ENCODE assay signal across 21 cellular contexts in genomic region chr14:37796703-37797416, GRCh38.
DNase-seq lines count a peak whose midpoint lies in the region; ATAC-seq, FAIRE-seq and TF ChIP-seq lines count a peak whose summit lies in the region.
"Had no signal": no experiment of that assay in that cellular context is flagged by ENCODE, and none has a peak within 500 bp of the region (broad histone marks: within the 10 kb centered on the region; RNA-seq: fewer than 3 reads in every experiment).

No MANE protein-coding gene starts in this region.

- H3K4me1 Mint-ChIP-seq in type B pancreatic cell (ENCODE audit: unreplicated experiment) = no peaks in the 10 kb centered on the region
- H3K4me1 Mint-ChIP-seq in stimulated activated memory B cell treated with anti-CD40 and anti-IgM and Interleukin-4, amounts not matched to agents 10 μg/mL and 1 μg/mL and 100 μg/mL, for 72 hours = no peaks in the 10 kb centered on the region
- H3K4me1 Mint-ChIP-seq: B cell had no signal

- intact Hi-C loops in HepG2 (cut with micrococcal nuclease; ENCODE audit: unreplicated experiment) = no loop called here
- intact Hi-C loops in right lobe of liver (cut with DNase I) = no loop called here
- intact Hi-C loops in left colon (cut with DNase I, micrococcal nuclease) = no loop called here
- intact Hi-C loops in tibial artery (cut with DNase I; ENCODE audit: low total_unique reads) = no loop called here

- H3K9me3 ChIP-seq in HepG2 (ENCODE audit: low read length) = no peaks in the 10 kb centered on the region
- H3K9me3 ChIP-seq in right lobe of liver = no peaks in the 10 kb centered on the region
- H3K9me3 ChIP-seq in tibial artery = no peaks in the 10 kb centered on the region
- H3K9me3 ChIP-seq: A549; BLaER1 treated with 17β-estradiol and CSF1 and Interleukin-3, amounts not matched to agents 10 nM and 100 nM; Caco-2 had no signal

- CTCF ChIA-PET in HepG2 (lab: Yijun Ruan, JAX; ENCODE audit: low intra/inter-chr PET ratio, low total read pairs) = no interaction called here

- H3K27me3 Mint-ChIP-seq in type B pancreatic cell = no peaks in the 10 kb centered on the region
- no peaks in the 10 kb centered on the region for H3K27me3 Mint-ChIP-seq in stimulated activated memory B cell treated with anti-CD40 and anti-IgM and Interleukin-4, amounts not matched to agents 10 μg/mL and 1 μg/mL and 100 μg/mL, for 72 hours
- H3K27me3 Mint-ChIP-seq: B cell; CD4-positive, alpha-beta T cell had no signal

- no peak for TF ChIP-seq POLR2A in HepG2 (IDR thresholded peaks at IDR 0.05; ENCODE audit: insufficient read depth in 1 of 2, low read depth in 2 of 2, low read length in 2 of 2)
- TF ChIP-seq POLR2A in right lobe of liver (IDR thresholded peaks at IDR 0.05) = no peak

- peak; percentile 74 for ATAC-seq in HepG2
- no peak for ATAC-seq in right lobe of liver
- peak; percentile 41 for ATAC-seq in left colon
- no peak for ATAC-seq in HG03457 (IDR thresholded peaks at IDR 0.05; ENCODE audit: unreplicated experiment)
- ATAC-seq in stimulated activated memory B cell treated with anti-CD40 and anti-IgM and Interleukin-4, amounts not matched to agents 10 μg/mL and 1 μg/mL and 100 μg/mL, for 72 hours = no peak
- ATAC-seq: A549; CD8-positive, alpha-beta T cell had no signal

- TF ChIP-seq RAD21 in HepG2 (CRISPR knock-in tag; IDR thresholded peaks at IDR 0.05) = no peak

- H3K4me2 ChIP-seq in HepG2 (ENCODE audit: low read depth, low read length) = no peak overlapping the region
- H3K4me2 ChIP-seq: A549; BLaER1 treated with 17β-estradiol and CSF1 and Interleukin-3, amounts not matched to agents 10 nM and 100 nM had no signal

- BruUV-seq in HepG2 (replicated peaks; lab: Mats Ljungman, UMichigan) = no TSS peak

- no peaks in the 10 kb centered on the region for H4K20me1 ChIP-seq in HepG2 (ENCODE audit: insufficient read depth, low read length)
- H4K20me1 ChIP-seq: BLaER1 treated with 17β-estradiol and CSF1 and Interleukin-3, amounts not matched to agents 10 nM and 100 nM had no signal

- no peak for FAIRE-seq in HepG2 (lab: Jason Lieb, UNC)
- FAIRE-seq: A549, GM12891, GM19239 had no signal

- H3K27ac Mint-ChIP-seq in type B pancreatic cell = peak overlapping the region; percentile 79
- H3K27ac Mint-ChIP-seq in stimulated activated memory B cell treated with anti-CD40 and anti-IgM and Interleukin-4, amounts not matched to agents 10 μg/mL and 1 μg/mL and 100 μg/mL, for 72 hours = no peak overlapping the region
- H3K27ac Mint-ChIP-seq: B cell; CD4-positive, alpha-beta T cell; CD8-positive, alpha-beta T cell had no signal

- H3K9me3 Mint-ChIP-seq in type B pancreatic cell = no peaks in the 10 kb centered on the region
- peaks cover 3% of the 10 kb centered on the region for H3K9me3 Mint-ChIP-seq in stimulated activated memory B cell treated with anti-CD40 and anti-IgM and Interleukin-4, amounts not matched to agents 10 μg/mL and 1 μg/mL and 100 μg/mL, for 72 hours
- H3K9me3 Mint-ChIP-seq: CD8-positive, alpha-beta T cell had no signal

- H3K79me2 ChIP-seq in HepG2 (ENCODE audit: insufficient read depth, low read length) = no peaks in the 10 kb centered on the region

- H3K36me3 ChIP-seq in HepG2 (replicated peaks in 1 of 2; ENCODE audit: control insufficient read depth in 1 of 2, insufficient read depth in 2 of 2, low read length in 2 of 2) = no peaks in the 10 kb centered on the region
- H3K36me3 ChIP-seq in right lobe of liver = no peaks in the 10 kb centered on the region
- no peaks in the 10 kb centered on the region for H3K36me3 ChIP-seq in tibial artery
- H3K36me3 ChIP-seq: BLaER1 treated with 17β-estradiol and CSF1 and Interleukin-3, amounts not matched to agents 10 nM and 100 nM had no signal

- TF ChIP-seq CTCF in HepG2 (CRISPR knock-in tag; IDR thresholded peaks at IDR 0.05) = no peak
- TF ChIP-seq CTCF in right lobe of liver (IDR thresholded peaks at IDR 0.05) = no peak
- TF ChIP-seq CTCF in type B pancreatic cell (conservative IDR thresholded peaks at IDR 0.05) = no peak
- no peak for TF ChIP-seq CTCF in tibial artery (IDR thresholded peaks at IDR 0.05)

- no peak overlapping the region for H2AFZ ChIP-seq in HepG2 (ENCODE audit: low read length)

- POLR2A ChIA-PET in HepG2 (lab: Yijun Ruan, JAX) = interaction anchor here (1.0 kb wide), 1 partner anchor 68 kb away, joined by 3 read pairs; no protein-coding TSS in a partner anchor

- in situ Hi-C loops in HepG2 (cut with HindIII; ENCODE audit: extremely low pct_ligation_motif_present, low pct_unique_long_range_greater_than_20kb) = no loop called here

- H3K4me1 ChIP-seq in HepG2 (ENCODE audit: insufficient read depth, low read length) (peaks cover 15% of the 10 kb centered on the region), right lobe of liver (no peaks in the 10 kb centered on the region), tibial artery (no peaks in the 10 kb centered on the region)
- H3K4me1 ChIP-seq: A549; BLaER1 treated with 17β-estradiol and CSF1 and Interleukin-3, amounts not matched to agents 10 nM and 100 nM had no signal

- H3K9ac ChIP-seq in HepG2 (ENCODE audit: insufficient read depth, low read depth, low read length) = no peak overlapping the region
- H3K9ac ChIP-seq: BLaER1 treated with 17β-estradiol and CSF1 and Interleukin-3, amounts not matched to agents 10 nM and 100 nM had no signal

- H3K27ac ChIP-seq in HepG2 (ENCODE audit: extremely low read length, insufficient read depth, low read length) = no peak overlapping the region
- no peak overlapping the region for H3K27ac ChIP-seq in right lobe of liver
- H3K27ac ChIP-seq in tibial artery = no peak overlapping the region
- H3K27ac ChIP-seq: 22Rv1; A549; BLaER1 treated with 17β-estradiol and CSF1 and Interleukin-3, amounts not matched to agents 10 nM and 100 nM; C4-2B had no signal

- H3K4me3 Mint-ChIP-seq in type B pancreatic cell = no peak overlapping the region
- H3K4me3 Mint-ChIP-seq in stimulated activated memory B cell treated with anti-CD40 and anti-IgM and Interleukin-4, amounts not matched to agents 10 μg/mL and 1 μg/mL and 100 μg/mL, for 72 hours = no peak overlapping the region
- H3K4me3 Mint-ChIP-seq: B cell; CD4-positive, alpha-beta T cell; CD8-positive, alpha-beta T cell had no signal

- TF ChIP-seq EP300 in HepG2 (IDR thresholded peaks at IDR 0.05; ENCODE audit: low read depth in 2 of 2, low read length in 2 of 2) = no peak
- TF ChIP-seq EP300 in HepG2 (CRISPR knock-in tag; IDR thresholded peaks at IDR 0.05; ENCODE audit: borderline replicate concordance) = no peak

- H3K27me3 ChIP-seq in HepG2 (ENCODE audit: control insufficient read depth in 1 of 2, insufficient read depth in 2 of 2, low read length in 2 of 2) (no peaks in the 10 kb centered on the region), right lobe of liver (no peaks in the 10 kb centered on the region), tibial artery (no peaks in the 10 kb centered on the region)
- H3K27me3 ChIP-seq: BLaER1 treated with 17β-estradiol and CSF1 and Interleukin-3, amounts not matched to agents 10 nM and 100 nM had no signal

- peak; percentile 63 for DNase-seq in HepG2 (ENCODE audit: low spot score)
- no peak for DNase-seq in right lobe of liver
- DNase-seq in HT-29 (ENCODE audit: low spot score) = peak; percentile 47
- DNase-seq in left colon = no peak
- DNase-seq in type B pancreatic cell (ENCODE audit: extremely low spot score, unreplicated experiment) = no peak
- DNase-seq in tibial artery = no peak
- DNase-seq: AML-193; CD4-positive, alpha-beta T cell; CD8-positive, alpha-beta T cell; DMS79 treated with DMSO at 0.1 percent for 48 hours; GF-D8 had no signal

- H3K4me3 ChIP-seq in HepG2 (replicated peaks in 1 of 3; ENCODE audit: insufficient read depth in 1 of 3, low read depth in 2 of 3, low read length in 3 of 3) (no peak overlapping the region), right lobe of liver (no peak overlapping the region), tibial artery (no peak overlapping the region)
- H3K4me3 ChIP-seq: A549; BLaER1 treated with 17β-estradiol and CSF1 and Interleukin-3, amounts not matched to agents 10 nM and 100 nM had no signal

- WGBS in HepG2 (ENCODE audit: low lambda C conversion rate) = 94% methylated on average over 4 of the region's 4 CpGs
- WGBS in right lobe of liver (ENCODE audit: insufficient coverage, low coverage, low lambda C conversion rate, missing lambda C conversion rate) = 79% methylated on average over 4 of the region's 4 CpGs

- no peaks in the 10 kb centered on the region for H3K36me3 Mint-ChIP-seq in type B pancreatic cell
- no peaks in the 10 kb centered on the region for H3K36me3 Mint-ChIP-seq in stimulated activated memory B cell treated with anti-CD40 and anti-IgM and Interleukin-4, amounts not matched to agents 10 μg/mL and 1 μg/mL and 100 μg/mL, for 72 hours
- H3K36me3 Mint-ChIP-seq: CD8-positive, alpha-beta T cell had no signal

TF ChIP-seq in HepG2, 621 proteins besides CTCF, POLR2A, EP300 and RAD21 (continues in another document):
- 0 out of 2 replicates have a peak, but pooled peaks have one; percentile 35 for TF ChIP-seq PPARG (CRISPR knock-in tag; conservative IDR thresholded peaks at IDR 0.05)
- peak; percentile 78; the same call in 1 of the 2 replicates for TF ChIP-seq TFAP4 (IDR thresholded peaks at IDR 0.05; ENCODE audit: borderline replicate concordance, low read depth)
- TF ChIP-seq ZNF383 (CRISPR knock-in tag; IDR thresholded peaks at IDR 0.05; ENCODE audit: borderline replicate concordance) = no peak
- no peak for TF ChIP-seq ZNF776 (CRISPR knock-in tag; IDR thresholded peaks at IDR 0.05)
- TF ChIP-seq BCL6 (CRISPR knock-in tag; IDR thresholded peaks at IDR 0.05) = 0 out of 2 replicates have a peak, but pooled peaks have one; percentile 18
- TF ChIP-seq TEAD3 (CRISPR knock-in tag; optimal IDR thresholded peaks at IDR 0.05; ENCODE audit: borderline replicate concordance) = peak; percentile 27
- TF ChIP-seq ZKSCAN8 (CRISPR knock-in tag; IDR thresholded peaks at IDR 0.05; ENCODE audit: borderline replicate concordance) = no peak
- no peak for TF ChIP-seq EED (CRISPR knock-in tag; IDR thresholded peaks at IDR 0.05)
- peak; percentile 18; the same call in 1 of the 2 replicates for TF ChIP-seq HNF4A (CRISPR knock-in tag; IDR thresholded peaks at IDR 0.05)
- TF ChIP-seq SKI (IDR thresholded peaks at IDR 0.05; ENCODE audit: partially characterized antibody) = peak; percentile 10

Comparison
In these comparisons a context has a peak if more than half of its experiments do, and no peak if none do; other contexts are left out.
1. ATAC-seq: peak in HepG2 (single experiment) and left colon (single experiment); none in right lobe of liver (0 of 4), HG03457 (single experiment) and stimulated activated memory B cell treated with anti-CD40 and anti-IgM and Interleukin-4, amounts not matched to agents 10 μg/mL and 1 μg/mL and 100 μg/mL, for 72 hours (single experiment).
2. DNase-seq: peak in HepG2 (single experiment) and HT-29 (single experiment); none in right lobe of liver (0 of 3), left colon (0 of 2), type B pancreatic cell (single experiment) and tibial artery (0 of 2).